In genomic region chr5:139863855-139864558, GRCh38 we compare ENCODE assay signal across 8 cellular contexts.
DNase-seq lines count a peak whose midpoint lies in the region; ATAC-seq and TF ChIP-seq lines count a peak whose summit lies in the region.

No MANE protein-coding gene starts in this region.

- intact Hi-C loops in activated CD4-positive, alpha-beta T cell treated with anti-CD3 and anti-CD28 coated beads for 36 hours (cut with DNase I, micrococcal nuclease) = loop anchor here (1.0 kb wide), 2 partner anchors 77 to 104 kb away; no protein-coding TSS in a partner anchor
- intact Hi-C loops in left lung (cut with DNase I) = loop anchor here in 1 of 2 donors (5.0 to 10.0 kb wide), 2 partner anchors 77 to 101 kb away; no protein-coding TSS in a partner anchor

- peak; percentile 89 for DNase-seq in AG20443 (ENCODE audit: low spot score)
- DNase-seq in NAMALWA (ENCODE audit: low spot score) = peak; percentile 69
- peak; percentile 75 for DNase-seq in activated CD4-positive, alpha-beta T cell treated with anti-CD3 and anti-CD28 coated beads for 36 hours
- DNase-seq in choroid plexus epithelial cell (ENCODE audit: low read depth) = peak; percentile 69
- peak in 1 of 2 donors; percentile 63 for DNase-seq in left lung
- peak; percentile 60 for DNase-seq in stimulated activated CD4-positive, alpha-beta T cell treated with anti-CD3 and anti-CD28 coated beads, Interleukin-4, amount 100 ng/mL, for 24 hours

- POLR2A ChIA-PET in activated CD4-positive, alpha-beta T cell treated with anti-CD3 and anti-CD28 coated beads for 36 hours (lab: Charles Lee) = no interaction called here

- H3K4me3 Mint-ChIP-seq in activated CD4-positive, alpha-beta T cell treated with anti-CD3 and anti-CD28 coated beads for 36 hours = no peak overlapping the region

- CTCF ChIA-PET in activated CD4-positive, alpha-beta T cell treated with anti-CD3 and anti-CD28 coated beads for 36 hours (lab: Charles Lee) = interaction anchor here (0.6 to 3.1 kb wide), 10 partner anchors 13 to 796 kb away, joined by 3 to 25 read pairs (median 4); no protein-coding TSS in a partner anchor

- peak overlapping the region in 1 of 2 donors; percentile 8 for H3K27ac ChIP-seq in left lung

- H3K4me1 Mint-ChIP-seq in activated CD4-positive, alpha-beta T cell treated with anti-CD3 and anti-CD28 coated beads for 36 hours = no peaks in the 10 kb centered on the region

- ATAC-seq in GM18867 (IDR thresholded peaks at IDR 0.05; ENCODE audit: unreplicated experiment) (peak; percentile 72), left lung (peak; percentile 90), HG03045 (IDR thresholded peaks at IDR 0.05; ENCODE audit: unreplicated experiment) (no peak)
- ATAC-seq in activated CD4-positive, alpha-beta T cell treated with anti-CD3 and anti-CD28 coated beads for 36 hours = peak; percentile 68

- H3K27me3 ChIP-seq in left lung = no peaks in the 10 kb centered on the region

- no peaks in the 10 kb centered on the region for H3K36me3 Mint-ChIP-seq in activated CD4-positive, alpha-beta T cell treated with anti-CD3 and anti-CD28 coated beads for 36 hours (ENCODE audit: low read depth)

- no peak overlapping the region for H3K27ac Mint-ChIP-seq in activated CD4-positive, alpha-beta T cell treated with anti-CD3 and anti-CD28 coated beads for 36 hours

- H3K9me3 ChIP-seq in left lung = no peaks in the 10 kb centered on the region

- TF ChIP-seq CTCF in choroid plexus epithelial cell (conservative IDR thresholded peaks at IDR 0.05; ENCODE audit: low read depth, low read length) (peak; percentile 89), left lung (IDR thresholded peaks at IDR 0.05) (peak; percentile 83 to 93)

- H3K4me3 ChIP-seq in choroid plexus epithelial cell (ENCODE audit: low read depth, low read length) (no peak overlapping the region), left lung (no peak overlapping the region)

- no peaks in the 10 kb centered on the region for H3K9me3 Mint-ChIP-seq in activated CD4-positive, alpha-beta T cell treated with anti-CD3 and anti-CD28 coated beads for 36 hours (ENCODE audit: low read depth)

- peaks cover 4 to 11% of the 10 kb centered on the region in 2 donors for H3K4me1 ChIP-seq in left lung

- peaks cover 12% of the 10 kb centered on the region for H3K27me3 Mint-ChIP-seq in activated CD4-positive, alpha-beta T cell treated with anti-CD3 and anti-CD28 coated beads for 36 hours

- H3K36me3 ChIP-seq in left lung = no peaks in the 10 kb centered on the region
